Comparison of ENCODE assay signal across 16 cellular contexts in the genomic region with DNA sequence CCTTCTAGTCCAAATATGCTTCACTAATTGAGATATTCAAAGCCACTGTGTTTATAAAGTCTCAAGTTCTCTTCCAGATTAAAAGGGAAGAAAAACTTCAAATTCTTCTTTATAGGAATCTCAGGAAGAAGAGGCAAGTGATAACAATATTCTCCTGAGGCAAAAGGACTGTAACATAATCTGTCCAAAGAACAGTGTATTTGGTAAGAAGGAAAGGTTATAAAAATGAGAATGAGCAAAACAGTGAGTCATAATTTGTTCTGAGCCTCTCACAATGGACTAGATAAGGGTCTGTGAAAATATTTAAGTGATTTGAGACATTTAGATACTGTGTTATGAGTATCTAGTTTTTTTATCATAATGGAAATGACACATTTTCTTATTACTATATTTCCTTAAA. TPM values are rescaled to one million over a fixed set of nuclear protein-coding genes. Genes with fewer than 3 reads are reported as not detected.
DNase-seq lines count a peak whose midpoint lies in the region; ATAC-seq and TF ChIP-seq lines count a peak whose summit lies in the region.
"Had no signal": no experiment of that assay in that cellular context is flagged by ENCODE, and none has a peak within 500 bp of the region (broad histone marks: within the 10 kb centered on the region; RNA-seq: fewer than 3 reads in every experiment).

No MANE protein-coding gene starts in this region.

- no peak overlapping the region for H3K4me3 ChIP-seq in BJ (ENCODE audit: low read depth, low read length)
- no peak overlapping the region for H3K4me3 ChIP-seq in mesenchymal stem cell (ENCODE audit: insufficient read depth in 1 of 2, low read depth in 1 of 2, low read length in 2 of 2)
- H3K4me3 ChIP-seq in Karpas-422 (ENCODE audit: low read length), result no peak overlapping the region
- H3K4me3 ChIP-seq: left ventricle myocardium inferior, sigmoid colon had no signal

- no peak overlapping the region for H3K23ac ChIP-seq in mesenchymal stem cell (ENCODE audit: low read length in 2 of 2)

- no peaks in the 10 kb centered on the region for H3K79me1 ChIP-seq in mesenchymal stem cell (replicated peaks; ENCODE audit: low read length, poor library complexity, severe bottlenecking)

- CTCF ChIA-PET in BJ (lab: Yijun Ruan, JAX), result interaction anchor here (0.7 kb wide), 1 partner anchor 10 kb away, joined by 3 read pairs; no protein-coding TSS in a partner anchor

- no peak overlapping the region for H3K14ac ChIP-seq in mesenchymal stem cell (ENCODE audit: low read length in 2 of 2)

- POLR2A ChIA-PET in BJ (lab: Charles Lee), result no interaction called here

- H3K36me3 ChIP-seq in BJ (ENCODE audit: control insufficient read depth, insufficient read depth, low read length) (no peaks in the 10 kb centered on the region), mesenchymal stem cell (ENCODE audit: control insufficient read depth in 1 of 2, insufficient read depth in 2 of 2, low read depth in 1 of 2, low read length in 2 of 2) (no peaks in the 10 kb centered on the region), Karpas-422 (ENCODE audit: insufficient read depth, low read length) (peaks cover 25% of the 10 kb centered on the region)
- H3K36me3 ChIP-seq: sigmoid colon had no signal

- no peak overlapping the region for H3K18ac ChIP-seq in mesenchymal stem cell (ENCODE audit: low read depth in 1 of 2, low read length in 2 of 2)

- no peak overlapping the region for H2BK5ac ChIP-seq in mesenchymal stem cell (ENCODE audit: low read depth, low read length, poor library complexity, severe bottlenecking)

- no peak overlapping the region for H3K4ac ChIP-seq in mesenchymal stem cell (ENCODE audit: low read depth in 1 of 2, low read length in 2 of 2)

- TF ChIP-seq CTCF in BJ (IDR thresholded peaks at IDR 0.05; ENCODE audit: insufficient read depth, low read depth, low read length), result no peak

- H4K8ac ChIP-seq in mesenchymal stem cell (ENCODE audit: low read length), result no peak overlapping the region

- H4K91ac ChIP-seq in mesenchymal stem cell (ENCODE audit: low read length), result no peak overlapping the region

- H3K27ac ChIP-seq in mesenchymal stem cell (ENCODE audit: low read length, poor library complexity, severe bottlenecking), result no peak overlapping the region
- no peak overlapping the region for H3K27ac ChIP-seq in Karpas-422 (ENCODE audit: low read length)
- H3K27ac ChIP-seq: left ventricle myocardium inferior, sigmoid colon had no signal

- DNase-seq in BJ (ENCODE audit: low read depth) (peak; percentile 18), NCI-H226 (peak; percentile 71), dedifferentiated amniotic fluid mesenchymal stem cell (ENCODE audit: extremely low spot score) (peak; percentile 18), mesenchymal stem cell (peak; percentile 18), NCI-H2171 treated with DMSO at 0.1 percent for 48 hours (lab: John Stamatoyannopoulos, UW) (no peak), Karpas-422 (no peak), NOMO-1 treated with dmso at 0.1 percent for 144 hours (lab: John Stamatoyannopoulos, UW; ENCODE audit: unreplicated experiment) (no peak)
- DNase-seq: activated CD8-positive, alpha-beta memory T cell treated with anti-CD3 and anti-CD28 coated beads, Interleukin-2, amount 50 U/mL, for 4 hours; activated gamma-delta T cell; left ventricle myocardium inferior; NCI-H748 treated with DMSO at 0.1 percent for 48 hours; sigmoid colon; stimulated activated CD4-positive, alpha-beta T cell treated with anti-CD3 and anti-CD28 coated beads, Interleukin-2, amount 100 ng/mL, for 24 hours; T-helper 9 cell had no signal

- H3K79me2 ChIP-seq in Karpas-422 (ENCODE audit: low read length), result no peaks in the 10 kb centered on the region

- ATAC-seq in GM18505 (IDR thresholded peaks at IDR 0.05; ENCODE audit: unreplicated experiment), result no peak

- H3K4me1 ChIP-seq in mesenchymal stem cell (ENCODE audit: control insufficient read depth, insufficient read depth, low read depth, low read length) (no peaks in the 10 kb centered on the region), Karpas-422 (ENCODE audit: low read length) (no peaks in the 10 kb centered on the region)
- H3K4me1 ChIP-seq: left ventricle myocardium inferior, sigmoid colon had no signal

- H3K4me2 ChIP-seq in mesenchymal stem cell (ENCODE audit: low read length, poor library complexity, severe bottlenecking) (no peak overlapping the region), Karpas-422 (ENCODE audit: low read depth, low read length, poor library complexity, severe bottlenecking) (no peak overlapping the region)
- H3K4me2 ChIP-seq: KMS-11 had no signal

- no peak overlapping the region for H2AK5ac ChIP-seq in mesenchymal stem cell (ENCODE audit: low read length, severe bottlenecking)

- H3K9me3 ChIP-seq in mesenchymal stem cell (ENCODE audit: control insufficient read depth, low read length) (no peaks in the 10 kb centered on the region), Karpas-422 (ENCODE audit: low read length) (no peaks in the 10 kb centered on the region)
- H3K9me3 ChIP-seq: left ventricle myocardium inferior, sigmoid colon had no signal

- H3K27me3 ChIP-seq in BJ (ENCODE audit: control insufficient read depth, insufficient read depth, low read length) (no peaks in the 10 kb centered on the region), mesenchymal stem cell (ENCODE audit: control insufficient read depth in 1 of 2, insufficient read depth in 1 of 2, low read length in 2 of 2) (no peaks in the 10 kb centered on the region), Karpas-422 (ENCODE audit: low read length) (no peaks in the 10 kb centered on the region)
- H3K27me3 ChIP-seq: sigmoid colon had no signal

- no peak overlapping the region for H2AFZ ChIP-seq in mesenchymal stem cell (ENCODE audit: low read depth, low read length)
- no peak overlapping the region for H2AFZ ChIP-seq in Karpas-422 (ENCODE audit: low read length)

- H2BK15ac ChIP-seq in mesenchymal stem cell (ENCODE audit: low read depth, poor library complexity, severe bottlenecking), result no peak overlapping the region

- TF ChIP-seq POLR2A in GM18505 (IDR thresholded peaks at IDR 0.05; ENCODE audit: borderline replicate concordance, extremely low read depth, insufficient read depth, insufficient read length), result no peak

- no peaks in the 10 kb centered on the region for H3K9me2 ChIP-seq in Karpas-422 (replicated peaks; ENCODE audit: insufficient read depth, low read length)

- no peak overlapping the region for H2BK120ac ChIP-seq in mesenchymal stem cell (ENCODE audit: low read depth, low read length)

- H3K9ac ChIP-seq in mesenchymal stem cell (ENCODE audit: low read length) (no peak overlapping the region), Karpas-422 (ENCODE audit: low read length) (no peak overlapping the region)
- H3K9ac ChIP-seq: KMS-11 had no signal

- H4K20me1 ChIP-seq in Karpas-422 (ENCODE audit: insufficient read depth, low read depth, low read length), result no peaks in the 10 kb centered on the region

- H2BK12ac ChIP-seq in mesenchymal stem cell (ENCODE audit: low read length in 2 of 2), result no peak overlapping the region

RNA-seq across cellular contexts. Expression of a gene that starts 44.3 kb away (rescaled TPM):
- 5.8 and 37.9 TPM in 2 replicates for polyA plus RNA-seq in BJ (2011; rRNA removed)
- polyA minus RNA-seq in BJ (2011; rRNA and poly(A)+ RNA removed), result 9.1 and 25.1 TPM in 2 replicates
- polyA plus RNA-seq in mesenchymal stem cell (2013, experiment 1 of 2), result 61.4 TPM
- polyA plus RNA-seq in mesenchymal stem cell (2013, experiment 2 of 2), result 62.3 TPM
- 20.4 and 44.3 TPM in 2 replicates for total RNA-seq in Karpas-422 (2014; rRNA removed; shearing (Covaris generic); ENCODE audit: low replicate concordance)

RNA-seq across cellular contexts. Expression of a gene that starts 48.2 kb away (rescaled TPM):
- 2.8 and 3.3 TPM in 2 replicates for polyA plus RNA-seq in BJ (2011; rRNA removed)
- 2.1 and 2.7 TPM in 2 replicates for polyA minus RNA-seq in BJ (2011; rRNA and poly(A)+ RNA removed)
- 7.3 TPM for polyA plus RNA-seq in mesenchymal stem cell (2013, experiment 1 of 2)
- polyA plus RNA-seq in mesenchymal stem cell (2013, experiment 2 of 2), result 8.5 TPM
- 64.2 and 142 TPM in 2 replicates for total RNA-seq in Karpas-422 (2014; rRNA removed; shearing (Covaris generic); ENCODE audit: low replicate concordance)

RNA-seq across cellular contexts. Expression of a gene that starts 55.9 kb away (rescaled TPM):
- polyA plus RNA-seq in BJ (2011; rRNA removed), result 2.0 and 5.0 TPM in 2 replicates
- 1.7 and 2.4 TPM in 2 replicates for polyA minus RNA-seq in BJ (2011; rRNA and poly(A)+ RNA removed)
- polyA plus RNA-seq in mesenchymal stem cell (2013, experiment 1 of 2), result 10.5 TPM
- 11.2 TPM for polyA plus RNA-seq in mesenchymal stem cell (2013, experiment 2 of 2)
- total RNA-seq in Karpas-422 (2014; rRNA removed; shearing (Covaris generic); ENCODE audit: low replicate concordance), result 23.6 and 35.5 TPM in 2 replicates

Comparison
In these comparisons a context has a peak if more than half of its experiments do, and no peak if none do; other contexts are left out.
1. DNase-seq: peak in BJ (single experiment), NCI-H226 (single experiment), dedifferentiated amniotic fluid mesenchymal stem cell (single experiment) and mesenchymal stem cell (single experiment); none in NCI-H2171 treated with DMSO at 0.1 percent for 48 hours (single experiment), Karpas-422 (single experiment) and NOMO-1 treated with dmso at 0.1 percent for 144 hours (single experiment).